ENCODE assay signal across 2 cellular contexts in genomic region chr11:6083129-6083528, GRCh38.
TF ChIP-seq lines count a peak whose summit lies in the region.

No MANE protein-coding gene starts in this region.

TF ChIP-seq in HepG2, 621 proteins besides CTCF, POLR2A, EP300 and RAD21:
- TF ChIP-seq RAD51 (IDR thresholded peaks at IDR 0.05; ENCODE audit: borderline replicate concordance) (peak; percentile 53; the same call in 1 of the 2 replicates), ZNF484 (CRISPR knock-in tag; IDR thresholded peaks at IDR 0.05; ENCODE audit: borderline replicate concordance, low read depth) (no peak), ZNF10 (CRISPR knock-in tag; IDR thresholded peaks at IDR 0.05; ENCODE audit: borderline replicate concordance, low read depth) (no peak), HOXD1 (CRISPR knock-in tag; IDR thresholded peaks at IDR 0.05) (no peak)
TF ChIP-seq in HepG2: peak in this region for 1.

TF ChIP-seq in K562, 482 proteins besides CTCF, POLR2A, EP300 and RAD21:
- peak; percentile 55 for TF ChIP-seq TFE3 (CRISPR knock-in tag; IDR thresholded peaks at IDR 0.05)
- peak; percentile 32; the same call in 1 of the 2 replicates for TF ChIP-seq RAD51 (IDR thresholded peaks at IDR 0.05; ENCODE audit: borderline replicate concordance, low read depth)
- no peak for TF ChIP-seq MYBL2 (IDR thresholded peaks at IDR 0.05; ENCODE audit: low read depth)
- no peak for TF ChIP-seq MYBL2 (CRISPR knock-in tag; IDR thresholded peaks at IDR 0.05; ENCODE audit: borderline replicate concordance)
